8 cellular contexts compared by ENCODE assay signal in genomic region chr2:72824224-72824842, GRCh38. TPM values are rescaled to one million over a fixed set of nuclear protein-coding genes. Genes with fewer than 3 reads are reported as not detected.
A peak's percentile ranks its signal among the peaks of the same experiment; 100 is the strongest.
DNase-seq lines count a peak whose midpoint lies in the region; ATAC-seq, FAIRE-seq and TF ChIP-seq lines count a peak whose summit lies in the region.

No MANE protein-coding gene starts in this region.

- no peak for TF ChIP-seq CTCF in OCI-LY3 (IDR thresholded peaks at IDR 0.05; ENCODE audit: low read depth, low read length)
- no peak for TF ChIP-seq CTCF in H1 (IDR thresholded peaks at IDR 0.05; ENCODE audit: control extremely low read depth in 1 of 3, insufficient read depth in 1 of 3, low read depth in 1 of 3, low read length in 3 of 3)
- no peak for TF ChIP-seq CTCF in omental fat pad (IDR thresholded peaks at IDR 0.05)

- 86% methylated on average over 4 of the region's 4 CpGs; no CpG with 5 or more reads in 1 of the 2 experiments for WGBS in H1 (ENCODE audit: extremely low coverage in 1 of 2, insufficient coverage in 1 of 2, insufficient read length in 1 of 2, insufficient replicate concordance in 2 of 2, low coverage in 1 of 2, low lambda C conversion rate in 2 of 2, missing lambda C conversion rate in 1 of 2), 2 experiments

- H3K18ac ChIP-seq in H1 (ENCODE audit: extremely low read depth, low read length), result no peak overlapping the region

- peak overlapping the region; percentile 4 for H4K5ac ChIP-seq in H1 (ENCODE audit: insufficient read length, low read depth, low read length)

- H3K23me2 ChIP-seq in H1 (ENCODE audit: low read depth, low read length), result peaks cover 6% of the 10 kb centered on the region

- H3K4ac ChIP-seq in H1 (replicated peaks; ENCODE audit: insufficient read length, low read depth, low read length), result peak overlapping the region; percentile 50

- H3K23ac ChIP-seq in H1 (ENCODE audit: insufficient read length), result no peak overlapping the region

- no peak overlapping the region for H2AK5ac ChIP-seq in H1 (ENCODE audit: low read depth, low read length)

- no peak overlapping the region; the same call in 1 of the 2 replicates for H2BK12ac ChIP-seq in H1 (ENCODE audit: low read depth, low read length)

- H3K36me3 ChIP-seq in OCI-LY3 (replicated peaks; ENCODE audit: low read depth, low read length) (peaks cover 3% of the 10 kb centered on the region), H1 (ENCODE audit: control insufficient read depth in 2 of 4, insufficient read depth in 4 of 4, low read length in 3 of 4) (no peaks in the 10 kb centered on the region)

- H3K4me3 ChIP-seq in OCI-LY3 (ENCODE audit: low read length) (peak overlapping the region; percentile 91; the same call in 1 of the 2 replicates), H1 (ENCODE audit: extremely low read depth in 1 of 4, insufficient read depth in 2 of 4, low read depth in 3 of 4, low read length in 4 of 4) (peak overlapping the region; percentile 74 to 94 (median 88))

- no peak overlapping the region for H2BK5ac ChIP-seq in H1 (ENCODE audit: low read depth, low read length)

- no peak overlapping the region for H3K14ac ChIP-seq in H1 (ENCODE audit: insufficient read length)

- no peak overlapping the region for H4K8ac ChIP-seq in H1 (ENCODE audit: extremely low read depth, insufficient read depth, low read length)

- TF ChIP-seq EP300 in H1 (IDR thresholded peaks at IDR 0.05; ENCODE audit: borderline replicate concordance in 1 of 2, low read depth in 2 of 2, low read length in 2 of 2), result no peak

- peak overlapping the region; percentile 96 for H3K4me2 ChIP-seq in OCI-LY3 (ENCODE audit: low read length)
- H3K4me2 ChIP-seq in H1 (ENCODE audit: insufficient read depth in 1 of 2, low read depth in 2 of 2, low read length in 2 of 2), result peak overlapping the region; percentile 78 to 85

- H4K20me1 ChIP-seq in OCI-LY3 (ENCODE audit: insufficient read depth, low read length), result 0 out of 2 replicates have a peak, but pooled peaks cover 3% of the 10 kb centered on the region
- peaks cover 0 to 1% of the 10 kb centered on the region in 2 experiments for H4K20me1 ChIP-seq in H1 (replicated peaks in 1 of 2; ENCODE audit: control insufficient read depth in 1 of 2, insufficient read depth in 2 of 2, low read length in 2 of 2)

- FAIRE-seq in H1 (lab: Jason Lieb, UNC), result no peak

- H3K9ac ChIP-seq in OCI-LY3 (ENCODE audit: low read length) (no peak overlapping the region), H1 (replicated peaks in 1 of 4; ENCODE audit: extremely low read depth in 1 of 4, low read depth in 3 of 4, low read length in 3 of 4) (0 out of 7 replicates have a peak overlapping the region, but pooled peaks of 2 of the 4 experiments have one; percentile 2 to 91)

- no peaks in the 10 kb centered on the region for H3K9me3 ChIP-seq in OCI-LY3 (ENCODE audit: insufficient read depth, low read length)
- no peaks in the 10 kb centered on the region for H3K9me3 ChIP-seq in H1 (ENCODE audit: insufficient read depth in 2 of 2, low read depth in 1 of 2, low read length in 1 of 2)

- no peak overlapping the region for H2BK20ac ChIP-seq in H1 (ENCODE audit: low read length)

- H3K27me3 ChIP-seq in OCI-LY3 (ENCODE audit: low read depth, low read length) (no peaks in the 10 kb centered on the region), H1 (replicated peaks in 1 of 4; ENCODE audit: control insufficient read depth in 3 of 4, extremely low read depth in 1 of 4, insufficient read depth in 3 of 4, low read length in 3 of 4) (no peaks in the 10 kb centered on the region)

- no peak for TF ChIP-seq RAD21 in H1 (IDR thresholded peaks at IDR 0.05 in 1 of 2, conservative IDR thresholded peaks at IDR 0.05 in 1 of 2; ENCODE audit: low read depth in 2 of 2, low read length in 2 of 2)

- H2BK120ac ChIP-seq in H1 (replicated peaks; ENCODE audit: low read depth, low read length), result no peak overlapping the region

- H2BK15ac ChIP-seq in H1 (ENCODE audit: low read length), result no peak overlapping the region

- peak; percentile 52 for ATAC-seq in omental fat pad (ENCODE audit: low FRiP score)
- ATAC-seq in HG03095 (IDR thresholded peaks at IDR 0.05; ENCODE audit: unreplicated experiment), result no peak
- ATAC-seq in HG02642 (IDR thresholded peaks at IDR 0.05; ENCODE audit: poor library complexity, unreplicated experiment), result no peak

- no peak overlapping the region for H4K91ac ChIP-seq in H1 (replicated peaks; ENCODE audit: insufficient read length, low read length)

- H2AFZ ChIP-seq in OCI-LY3 (ENCODE audit: low read depth, low read length) (no peak overlapping the region), H1 (ENCODE audit: low read length) (no peak overlapping the region)

- no peaks in the 10 kb centered on the region for H3K79me1 ChIP-seq in H1 (ENCODE audit: low read depth, low read length)

- H3K4me1 ChIP-seq in OCI-LY3 (ENCODE audit: low read length), result peaks cover 22% of the 10 kb centered on the region
- H3K4me1 ChIP-seq in H1 (replicated peaks in 1 of 4; ENCODE audit: control insufficient read depth in 3 of 4, insufficient read depth in 4 of 4, low read length in 3 of 4), result peaks cover 0 to 6% (median 6%) of the 10 kb centered on the region in 4 experiments; a peak in 3 of 7 replicates

- TF ChIP-seq POLR2A in H1 (IDR thresholded peaks at IDR 0.05; ENCODE audit: control extremely low read depth in 1 of 2, low read depth in 2 of 2, low read length in 2 of 2), result no peak

- DNase-seq in Daoy (ENCODE audit: low read depth) (peak; percentile 58), H1 (ENCODE audit: low read depth in 1 of 2, low spot score in 2 of 2) (no peak), omental fat pad (ENCODE audit: low spot score) (no peak), SW480 (ENCODE audit: low spot score) (no peak)
- DNase-seq in activated effector memory CD4-positive, alpha-beta T cell treated with Interleukin-2 at 50 U/mL for 16 hours, result no peak

- peaks cover 5% of the 10 kb centered on the region; the same call in 1 of the 2 replicates for H3K79me2 ChIP-seq in OCI-LY3 (ENCODE audit: low read length)
- peaks cover 0 to 32% of the 10 kb centered on the region in 2 experiments; a peak in 2 of 4 replicates for H3K79me2 ChIP-seq in H1 (ENCODE audit: control insufficient read depth in 1 of 2, insufficient read depth in 2 of 2, low read length in 2 of 2)

- H3K56ac ChIP-seq in H1 (replicated peaks; ENCODE audit: insufficient read length, low read depth, low read length), result no peak overlapping the region

- POLR2A ChIA-PET in H1 (lab: Charles Lee; ENCODE audit: partially characterized antibody), result interaction anchor here (0.5 to 1.5 kb wide), 5 partner anchors 8 to 343 kb away, joined by 3 to 8 read pairs (median 3); no protein-coding TSS in a partner anchor

- CTCF ChIA-PET in H1 (lab: Charles Lee; ENCODE audit: partially characterized antibody), result interaction anchor here (0.5 to 1.5 kb wide), 7 partner anchors 9 to 52 kb away, joined by 3 to 8 read pairs (median 4); no protein-coding TSS in a partner anchor

- no peak overlapping the region for H3K27ac ChIP-seq in OCI-LY3 (ENCODE audit: low read length)
- H3K27ac ChIP-seq in H1 (ENCODE audit: low read depth, low read length), result no peak overlapping the region

TF ChIP-seq in H1, 55 proteins besides CTCF, POLR2A, EP300 and RAD21:
- TF ChIP-seq ATF3 (IDR thresholded peaks at IDR 0.05; ENCODE audit: insufficient read depth, low read depth, low read length) (no peak), SIN3A (conservative IDR thresholded peaks at IDR 0.05 in 1 of 2, IDR thresholded peaks at IDR 0.05 in 1 of 2; ENCODE audit: low read depth in 1 of 2, low read length in 2 of 2) (no peak), YY1 (IDR thresholded peaks at IDR 0.05; ENCODE audit: low read depth, low read length) (no peak), JUND (IDR thresholded peaks at IDR 0.05; ENCODE audit: low read length) (no peak), GTF2F1 (IDR thresholded peaks at IDR 0.05; ENCODE audit: borderline replicate concordance, low read depth, low read length) (no peak), KDM1A (IDR thresholded peaks at IDR 0.05; ENCODE audit: borderline replicate concordance, low read length) (no peak), NRF1 (IDR thresholded peaks at IDR 0.05; ENCODE audit: low read depth, low read length) (no peak), GABPA (IDR thresholded peaks at IDR 0.05; ENCODE audit: borderline replicate concordance, insufficient read depth, low read length) (no peak), BCL11A (IDR thresholded peaks at IDR 0.05; ENCODE audit: low read depth in 2 of 2, low read length in 2 of 2) (no peak)

RNA-seq across cellular contexts. Expression of gene EXOC6B, which starts 1.5 kb away (rescaled TPM):
- 7.6 and 15.7 TPM in 2 replicates for total RNA-seq in Daoy (2014; rRNA removed; shearing (Covaris generic))
- 30.1 and 33.0 TPM in 2 replicates for total RNA-seq in H1 (2021; fragmentation: NEBNext Ultra II Directional; extraction: Animal tissue kit (Norgen Biotek cat#: 25700))
- 13.5 and 18.3 TPM in 2 replicates for polyA plus RNA-seq in H1 (2011; rRNA removed)
- 13.0 TPM for polyA plus RNA-seq in H1 (2011; cell fraction: cytosol; rRNA removed)
- polyA plus RNA-seq in H1 (2011; cell fraction: nucleus; rRNA removed), result 21.4 TPM
- 13.7 to 23.3 TPM (median 18.8 TPM) in 4 replicates for polyA plus RNA-seq in H1 (2012, experiment 1 of 2)
- polyA plus RNA-seq in H1 (2012, experiment 2 of 2), result 1.1 TPM
- 17.7 TPM for polyA plus RNA-seq in H1 (2013, experiment 1 of 2)
- polyA plus RNA-seq in H1 (2013, experiment 2 of 2), result 16.0 TPM
- polyA minus RNA-seq in H1 (2011; rRNA and poly(A)+ RNA removed), result 52.2 and 61.4 TPM in 2 replicates
- 50.8 TPM for polyA minus RNA-seq in H1 (2011; cell fraction: cytosol; rRNA and poly(A)+ RNA removed)
- 61.1 TPM for polyA minus RNA-seq in H1 (2011; cell fraction: nucleus; rRNA and poly(A)+ RNA removed)
- 10 to 100 TPM; 25.6 to 38.3 (median 30.1) TPM for total RNA-seq in omental fat pad
